ENCODE assay signal across 20 cellular contexts in the genomic region with DNA sequence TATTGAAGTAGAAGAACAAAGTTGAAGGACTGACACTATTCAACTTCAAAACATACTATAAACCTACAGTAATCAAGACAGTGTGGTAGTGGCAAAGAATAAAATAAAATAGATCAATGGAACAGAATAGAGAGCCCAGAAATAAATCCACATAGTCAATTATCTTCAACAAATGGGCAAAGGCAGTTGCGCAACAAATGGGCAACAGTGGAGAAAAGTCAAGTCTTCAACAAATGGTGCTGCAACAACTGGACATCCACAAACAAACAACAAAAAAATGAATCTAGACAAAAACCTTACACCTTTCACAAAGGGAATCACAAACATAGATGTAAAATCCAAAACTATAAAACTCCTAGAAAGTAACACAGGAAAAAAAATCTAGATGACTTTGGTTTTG. TPM values are rescaled to one million over a fixed set of nuclear protein-coding genes. Genes with fewer than 3 reads are reported as not detected.
DNase-seq lines count a peak whose midpoint lies in the region; ATAC-seq, FAIRE-seq and TF ChIP-seq lines count a peak whose summit lies in the region.
"Had no signal": no experiment of that assay in that cellular context is flagged by ENCODE, and none has a peak within 500 bp of the region (broad histone marks: within the 10 kb centered on the region; RNA-seq: fewer than 3 reads in every experiment).

No MANE protein-coding gene starts in this region.

- no peak for TF ChIP-seq RAD21 in A549 (conservative IDR thresholded peaks at IDR 0.05 in 1 of 2, IDR thresholded peaks at IDR 0.05 in 1 of 2)
- TF ChIP-seq RAD21 in IMR-90 (IDR thresholded peaks at IDR 0.05; ENCODE audit: low read length): no peak
- no peak for TF ChIP-seq RAD21 in H1 (IDR thresholded peaks at IDR 0.05 in 1 of 2, conservative IDR thresholded peaks at IDR 0.05 in 1 of 2; ENCODE audit: low read depth in 2 of 2, low read length in 2 of 2)

- H4K20me1 ChIP-seq in IMR-90 (ENCODE audit: insufficient read depth, low read length): no peaks in the 10 kb centered on the region
- no peaks in the 10 kb centered on the region for H4K20me1 ChIP-seq in H1 (replicated peaks in 1 of 2; ENCODE audit: control insufficient read depth in 1 of 2, insufficient read depth in 2 of 2, low read length in 2 of 2)

- H3K9ac ChIP-seq in IMR-90 (ENCODE audit: low read depth, low read length): no peak overlapping the region
- H3K9ac ChIP-seq in H1 (replicated peaks in 1 of 4; ENCODE audit: extremely low read depth in 1 of 4, low read depth in 3 of 4, low read length in 3 of 4): no peak overlapping the region

- H2BK20ac ChIP-seq in IMR-90 (ENCODE audit: low read depth, low read length) (no peak overlapping the region), H1 (ENCODE audit: low read length) (no peak overlapping the region)

- H2AK5ac ChIP-seq in IMR-90 (ENCODE audit: low read depth, low read length) (no peak overlapping the region), H1 (ENCODE audit: low read depth, low read length) (no peak overlapping the region)

- H2BK12ac ChIP-seq in H1 (ENCODE audit: low read depth, low read length): no peak overlapping the region

- H3K23ac ChIP-seq in IMR-90 (ENCODE audit: low read depth, low read length) (no peak overlapping the region), H1 (ENCODE audit: insufficient read length) (no peak overlapping the region)

- no peak overlapping the region for H2AFZ ChIP-seq in IMR-90 (replicated peaks; ENCODE audit: low read length, poor library complexity)
- H2AFZ ChIP-seq in H1 (ENCODE audit: low read length): no peak overlapping the region
- H2AFZ ChIP-seq: GM23338 had no signal

- H3K18ac ChIP-seq in IMR-90 (ENCODE audit: low read depth, low read length) (no peak overlapping the region), H1 (ENCODE audit: extremely low read depth, low read length) (no peak overlapping the region)

- H3K4me1 Mint-ChIP-seq in activated T-helper 1 cell treated with anti-CD3 and anti-CD28 coated beads, Interleukin-12 subunit alpha, Interleukin-12 subunit beta, Interleukin-2, Interleukin-4 antibody, amounts not matched to agents 30 ng/mL and 10 ng/mL and 1 ng/mL, durations not matched to agents 14 hours and 24 hours and 36 hours (ENCODE audit: low read depth): no peaks in the 10 kb centered on the region
- H3K4me1 Mint-ChIP-seq: GM23338 had no signal

- H3K4me3 Mint-ChIP-seq in activated T-helper 1 cell treated with anti-CD3 and anti-CD28 coated beads, Interleukin-12 subunit alpha, Interleukin-12 subunit beta, Interleukin-2, Interleukin-4 antibody, amounts not matched to agents 30 ng/mL and 10 ng/mL and 1 ng/mL, durations not matched to agents 14 hours and 24 hours and 36 hours: no peak overlapping the region
- H3K4me3 Mint-ChIP-seq: CD4-positive, alpha-beta T cell; GM23338 had no signal

- POLR2A ChIA-PET in A549 (lab: Yijun Ruan, JAX): no interaction called here
- POLR2A ChIA-PET in IMR-90 (lab: Charles Lee; ENCODE audit: unreplicated experiment): no interaction called here
- POLR2A ChIA-PET in H1 (lab: Charles Lee; ENCODE audit: partially characterized antibody): no interaction called here

- intact Hi-C loops in IMR-90 (cut with micrococcal nuclease): no loop called here
- intact Hi-C loops in activated T-helper 1 cell treated with anti-CD3 and anti-CD28 coated beads, Interleukin-12 subunit alpha, Interleukin-12 subunit beta, Interleukin-2, Interleukin-4 antibody, amounts not matched to agents 30 ng/mL and 10 ng/mL and 1 ng/mL, durations not matched to agents 14 hours and 24 hours and 36 hours (cut with micrococcal nuclease): no loop called here

- no peak for DNase-seq in A549 (ENCODE audit: low read depth in 1 of 2, low spot score in 1 of 2)
- no peak for DNase-seq in D721Med (ENCODE audit: insufficient read length, low spot score)
- DNase-seq in IMR-90: no peak
- no peak for DNase-seq in H1 (ENCODE audit: low read depth in 1 of 2, low spot score in 2 of 2)
- no peak for DNase-seq in activated T-helper 1 cell treated with anti-CD3 and anti-CD28 coated beads, Interleukin-12 subunit alpha, Interleukin-12 subunit beta, Interleukin-2, Interleukin-4 antibody, amounts not matched to agents 30 ng/mL and 10 ng/mL and 1 ng/mL, durations not matched to agents 14 hours and 24 hours and 36 hours (ENCODE audit: low spot score)
- DNase-seq in NCI-H2029 treated with DMSO at 0.1 percent for 48 hours (lab: John Stamatoyannopoulos, UW): no peak
- DNase-seq: AML-193; Caco-2; CD4-positive, alpha-beta T cell; DMS153; DMS79; GDM1; H7; KG1 had no signal

- H3K9me3 ChIP-seq in A549 (no peaks in the 10 kb centered on the region), IMR-90 (ENCODE audit: control insufficient read depth, insufficient read depth, low read length) (0 out of 2 replicates have a peak, but pooled peaks cover 5% of the 10 kb centered on the region), H1 (ENCODE audit: insufficient read depth in 2 of 2, low read depth in 1 of 2, low read length in 1 of 2) (peaks cover 0 to 3% of the 10 kb centered on the region in 2 experiments; a peak in 1 of 4 replicates)

- TF ChIP-seq POLR2A in A549 (IDR thresholded peaks at IDR 0.05; ENCODE audit: low read length) (no peak), IMR-90 (IDR thresholded peaks at IDR 0.05; ENCODE audit: low read depth, low read length) (no peak), H1 (IDR thresholded peaks at IDR 0.05; ENCODE audit: control extremely low read depth in 1 of 2, low read depth in 2 of 2, low read length in 2 of 2) (no peak)

- FAIRE-seq in A549 (lab: Jason Lieb, UNC) (no peak), D721Med (lab: Jason Lieb, UNC) (peak; percentile 84), H1 (lab: Jason Lieb, UNC) (no peak)
- FAIRE-seq: A204.1, GM12892, GM18507 had no signal

- H2BK15ac ChIP-seq in IMR-90 (ENCODE audit: low read depth, low read length): no peak overlapping the region
- no peak overlapping the region for H2BK15ac ChIP-seq in H1 (ENCODE audit: low read length)

- H3K27me3 Mint-ChIP-seq in activated T-helper 1 cell treated with anti-CD3 and anti-CD28 coated beads, Interleukin-12 subunit alpha, Interleukin-12 subunit beta, Interleukin-2, Interleukin-4 antibody, amounts not matched to agents 30 ng/mL and 10 ng/mL and 1 ng/mL, durations not matched to agents 14 hours and 24 hours and 36 hours (ENCODE audit: insufficient read depth): no peaks in the 10 kb centered on the region
- H3K27me3 Mint-ChIP-seq: CD4-positive, alpha-beta T cell had no signal

- no peak overlapping the region for H3K56ac ChIP-seq in IMR-90 (ENCODE audit: extremely low read depth, insufficient read depth, low read length)
- no peak overlapping the region for H3K56ac ChIP-seq in H1 (replicated peaks; ENCODE audit: insufficient read length, low read depth, low read length)

- no peak overlapping the region for H3K27ac ChIP-seq in A549
- no peak overlapping the region for H3K27ac ChIP-seq in IMR-90 (ENCODE audit: insufficient read depth, low read length)
- H3K27ac ChIP-seq in H1 (ENCODE audit: low read depth, low read length): no peak overlapping the region
- H3K27ac ChIP-seq: C4-2B had no signal

- no peak overlapping the region for H4K91ac ChIP-seq in IMR-90 (ENCODE audit: insufficient read depth, low read depth, low read length)
- H4K91ac ChIP-seq in H1 (replicated peaks; ENCODE audit: insufficient read length, low read length): no peak overlapping the region

- H3K27ac Mint-ChIP-seq in activated T-helper 1 cell treated with anti-CD3 and anti-CD28 coated beads, Interleukin-12 subunit alpha, Interleukin-12 subunit beta, Interleukin-2, Interleukin-4 antibody, amounts not matched to agents 30 ng/mL and 10 ng/mL and 1 ng/mL, durations not matched to agents 14 hours and 24 hours and 36 hours: no peak overlapping the region
- H3K27ac Mint-ChIP-seq: CD4-positive, alpha-beta T cell; GM23338 had no signal

- no peaks in the 10 kb centered on the region for H3K79me2 ChIP-seq in H1 (ENCODE audit: control insufficient read depth in 1 of 2, insufficient read depth in 2 of 2, low read length in 2 of 2)

- H3K14ac ChIP-seq in IMR-90 (replicated peaks; ENCODE audit: low read depth, low read length): no peak overlapping the region
- no peak overlapping the region for H3K14ac ChIP-seq in H1 (ENCODE audit: insufficient read length)

- H3K4me3 ChIP-seq in A549 (no peak overlapping the region), IMR-90 (ENCODE audit: insufficient read depth, low read depth, low read length) (no peak overlapping the region), H1 (ENCODE audit: extremely low read depth in 1 of 4, insufficient read depth in 2 of 4, low read depth in 3 of 4, low read length in 4 of 4) (no peak overlapping the region)
- H3K4me3 ChIP-seq: GM23338 had no signal

- H3K79me1 ChIP-seq in IMR-90 (ENCODE audit: low read depth in 1 of 2, low read length in 2 of 2) (no peaks in the 10 kb centered on the region), H1 (ENCODE audit: low read depth, low read length) (no peaks in the 10 kb centered on the region)

- dilution Hi-C loops in IMR-90 (cut with HindIII; ENCODE audit: low sequenced_read_pairs, unreplicated experiment): no loop called here

- H3K36me3 Mint-ChIP-seq in activated T-helper 1 cell treated with anti-CD3 and anti-CD28 coated beads, Interleukin-12 subunit alpha, Interleukin-12 subunit beta, Interleukin-2, Interleukin-4 antibody, amounts not matched to agents 30 ng/mL and 10 ng/mL and 1 ng/mL, durations not matched to agents 14 hours and 24 hours and 36 hours (ENCODE audit: low read depth): peaks cover 39% of the 10 kb centered on the region

- TF ChIP-seq EP300 in A549 (IDR thresholded peaks at IDR 0.05): no peak
- TF ChIP-seq EP300 in H1 (IDR thresholded peaks at IDR 0.05; ENCODE audit: borderline replicate concordance in 1 of 2, low read depth in 2 of 2, low read length in 2 of 2): no peak

- H4K5ac ChIP-seq in IMR-90 (ENCODE audit: low read depth, low read length): no peak overlapping the region
- no peak overlapping the region for H4K5ac ChIP-seq in H1 (ENCODE audit: insufficient read length, low read depth, low read length)

- in situ Hi-C loops in IMR-90 (cut with MboI; ENCODE audit: low sequenced_read_pairs): no loop called here

- H3K9me3 Mint-ChIP-seq in activated T-helper 1 cell treated with anti-CD3 and anti-CD28 coated beads, Interleukin-12 subunit alpha, Interleukin-12 subunit beta, Interleukin-2, Interleukin-4 antibody, amounts not matched to agents 30 ng/mL and 10 ng/mL and 1 ng/mL, durations not matched to agents 14 hours and 24 hours and 36 hours: peaks cover 21% of the 10 kb centered on the region

- H4K8ac ChIP-seq in IMR-90 (ENCODE audit: low read depth in 2 of 2, low read length in 2 of 2) (no peak overlapping the region), H1 (ENCODE audit: extremely low read depth, insufficient read depth, low read length) (no peak overlapping the region)

- no peak overlapping the region for H3K4me2 ChIP-seq in A549
- no peak overlapping the region for H3K4me2 ChIP-seq in IMR-90 (ENCODE audit: low read depth, low read length)
- H3K4me2 ChIP-seq in H1 (ENCODE audit: insufficient read depth in 1 of 2, low read depth in 2 of 2, low read length in 2 of 2): no peak overlapping the region
- H3K4me2 ChIP-seq: GM23338 had no signal

- ATAC-seq in A549 (no peak), IMR-90 (ENCODE audit: low read depth) (no peak)
- ATAC-seq: GM23338, HCT116 had no signal

- no peak overlapping the region for H2BK120ac ChIP-seq in IMR-90 (ENCODE audit: low read depth, low read length)
- H2BK120ac ChIP-seq in H1 (replicated peaks; ENCODE audit: low read depth, low read length): no peak overlapping the region

- H3K27me3 ChIP-seq in IMR-90 (ENCODE audit: control insufficient read depth, insufficient read depth, low read length) (no peaks in the 10 kb centered on the region), H1 (replicated peaks in 1 of 4; ENCODE audit: control insufficient read depth in 3 of 4, extremely low read depth in 1 of 4, insufficient read depth in 3 of 4, low read length in 3 of 4) (no peaks in the 10 kb centered on the region)

- H2BK5ac ChIP-seq in IMR-90 (ENCODE audit: low read depth, low read length, poor library complexity, severe bottlenecking) (no peak overlapping the region), H1 (ENCODE audit: low read depth, low read length) (no peak overlapping the region)

- TF ChIP-seq CTCF in A549 (IDR thresholded peaks at IDR 0.05) (no peak), D721Med (IDR thresholded peaks at IDR 0.05; ENCODE audit: insufficient read depth, missing control alignments) (no peak), IMR-90 (conservative IDR thresholded peaks at IDR 0.05; ENCODE audit: low read depth, low read length) (no peak), H1 (IDR thresholded peaks at IDR 0.05; ENCODE audit: control extremely low read depth in 1 of 3, insufficient read depth in 1 of 3, low read depth in 1 of 3, low read length in 3 of 3) (no peak)

- H3K4ac ChIP-seq in IMR-90 (ENCODE audit: low read depth, low read length) (no peak overlapping the region), H1 (replicated peaks; ENCODE audit: insufficient read length, low read depth, low read length) (no peak overlapping the region)

- H3K4me1 ChIP-seq in A549 (no peaks in the 10 kb centered on the region), IMR-90 (ENCODE audit: control insufficient read depth, insufficient read depth, low read length) (no peaks in the 10 kb centered on the region), H1 (replicated peaks in 1 of 4; ENCODE audit: control insufficient read depth in 3 of 4, insufficient read depth in 4 of 4, low read length in 3 of 4) (no peaks in the 10 kb centered on the region)
- H3K4me1 ChIP-seq: Caco-2 had no signal

- no peaks in the 10 kb centered on the region for H3K23me2 ChIP-seq in H1 (ENCODE audit: low read depth, low read length)

- CTCF ChIA-PET in A549 (lab: Yijun Ruan, JAX) (no interaction called here), IMR-90 (lab: Yijun Ruan, JAX) (no interaction called here), H1 (lab: Charles Lee; ENCODE audit: partially characterized antibody) (interaction anchor here (1.4 kb wide), 1 partner anchor 65 kb away, joined by 5 read pairs; no protein-coding TSS in a partner anchor)

- H3K9me1 ChIP-seq in IMR-90 (ENCODE audit: insufficient read depth, low read length): no peaks in the 10 kb centered on the region

- 94% methylated on average over 1 of the region's 1 CpG for WGBS in A549 (ENCODE audit: missing lambda C conversion rate)
- WGBS in IMR-90 (ENCODE audit: extremely low coverage in 2 of 2, insufficient read length in 1 of 2), 2 experiments: 100% methylated on average over 1 of the region's 1 CpG; no CpG with 5 or more reads in 1 of the 2 experiments
- 97% methylated on average over 1 of the region's 1 CpG; no CpG with 5 or more reads in 1 of the 2 experiments for WGBS in H1 (ENCODE audit: extremely low coverage in 1 of 2, insufficient coverage in 1 of 2, insufficient read length in 1 of 2, insufficient replicate concordance in 2 of 2, low coverage in 1 of 2, low lambda C conversion rate in 2 of 2, missing lambda C conversion rate in 1 of 2), 2 experiments

- BruUV-seq in IMR-90 (replicated peaks; lab: Mats Ljungman, UMichigan): no TSS peak

- no peaks in the 10 kb centered on the region for H3K36me3 ChIP-seq in IMR-90 (ENCODE audit: control insufficient read depth, insufficient read depth, low read length)
- H3K36me3 ChIP-seq in H1 (ENCODE audit: control insufficient read depth in 2 of 4, insufficient read depth in 4 of 4, low read length in 3 of 4): peaks cover 0 to 23% (median 11%) of the 10 kb centered on the region in 4 experiments; a peak in 4 of 8 replicates

- no peak overlapping the region for H2AK9ac ChIP-seq in IMR-90 (replicated peaks; ENCODE audit: low read depth, low read length, poor library complexity)

RNA-seq across cellular contexts. Expression of a gene that starts 38.4 kb away (rescaled TPM):
- 0.18 and 0.20 TPM in 2 replicates for polyA plus RNA-seq in A549 (2011; rRNA removed)
- polyA plus RNA-seq in A549 (2012; cell fraction: cytosol; rRNA removed): 0.04 and 0.08 TPM in 2 replicates
- polyA plus RNA-seq in A549 (2012; cell fraction: nucleus; rRNA removed): not detected in 2 replicates
- polyA plus RNA-seq in A549 (2017; fragmentation: RNase III; extraction: RNeasy Plus Mini Kit Qiagen cat#74134 plus additional on column Dnase treatment): 0.06 TPM in 1 of 3 replicates, not detected in the others
- not detected in 2 replicates for polyA minus RNA-seq in A549 (2011; rRNA and poly(A)+ RNA removed)
- not detected in 2 replicates for total RNA-seq in IMR-90 (2012; rRNA removed)
- polyA plus RNA-seq in IMR-90 (2012; rRNA removed): not detected in 2 replicates
- 0.05 TPM in 1 of 2 replicates, not detected in the other for polyA plus RNA-seq in IMR-90 (2012; cell fraction: cytosol; rRNA removed)
- polyA plus RNA-seq in IMR-90 (2012; cell fraction: nucleus; rRNA removed; ENCODE audit: low replicate concordance): not detected in 2 replicates
- 1.5 and 2.7 TPM in 2 replicates for total RNA-seq in H1 (2021; fragmentation: NEBNext Ultra II Directional; extraction: Animal tissue kit (Norgen Biotek cat#: 25700))
- polyA plus RNA-seq in H1 (2011; rRNA removed): 1.1 and 1.8 TPM in 2 replicates
- 0.92 TPM for polyA plus RNA-seq in H1 (2011; cell fraction: cytosol; rRNA removed)
- 0.51 TPM for polyA plus RNA-seq in H1 (2011; cell fraction: nucleus; rRNA removed)
- polyA plus RNA-seq in H1 (2012, experiment 1 of 2): 0.74 to 2.0 TPM (median 1.5 TPM) in 4 replicates
- 2.5 TPM for polyA plus RNA-seq in H1 (2012, experiment 2 of 2)
- 1.9 TPM for polyA plus RNA-seq in H1 (2013, experiment 1 of 2)
- polyA plus RNA-seq in H1 (2013, experiment 2 of 2): 1.7 TPM
- polyA minus RNA-seq in H1 (2011; rRNA and poly(A)+ RNA removed): 0.59 and 0.73 TPM in 2 replicates
- not detected for polyA minus RNA-seq in H1 (2011; cell fraction: cytosol; rRNA and poly(A)+ RNA removed)
- 0.40 TPM for polyA minus RNA-seq in H1 (2011; cell fraction: nucleus; rRNA and poly(A)+ RNA removed)
- total RNA-seq in activated T-helper 1 cell treated with anti-CD3 and anti-CD28 coated beads, Interleukin-12 subunit alpha, Interleukin-12 subunit beta, Interleukin-2, Interleukin-4 antibody, amounts not matched to agents 30 ng/mL and 10 ng/mL and 1 ng/mL, durations not matched to agents 14 hours and 24 hours and 36 hours: not detected in 2 replicates
- total RNA-seq: Caco-2; CD4-positive, alpha-beta T cell had no signal

RNA-seq across cellular contexts. Expression of a gene that starts 47.1 kb away (rescaled TPM):
- polyA plus RNA-seq in A549 (2011; rRNA removed) (10.9 and 14.7 TPM in 2 replicates), A549 (2017; fragmentation: RNase III; extraction: RNeasy Plus Mini Kit Qiagen cat#74134 plus additional on column Dnase treatment) (7.9 to 9.0 TPM (median 8.3 TPM) in 3 replicates), IMR-90 (2012; rRNA removed) (1.5 and 2.3 TPM in 2 replicates), H1 (2011; rRNA removed) (3.9 and 5.6 TPM in 2 replicates)
- 3.4 TPM in 2 replicates for polyA plus RNA-seq in A549 (2012; cell fraction: cytosol; rRNA removed)
- 1.9 and 3.1 TPM in 2 replicates for polyA plus RNA-seq in A549 (2012; cell fraction: nucleus; rRNA removed)
- polyA minus RNA-seq in A549 (2011; rRNA and poly(A)+ RNA removed): 3.8 and 4.4 TPM in 2 replicates
- 3.9 and 5.8 TPM in 2 replicates for total RNA-seq in IMR-90 (2012; rRNA removed)
- polyA plus RNA-seq in IMR-90 (2012; cell fraction: cytosol; rRNA removed): 0.20 and 0.36 TPM in 2 replicates
- 0.10 and 1.0 TPM in 2 replicates for polyA plus RNA-seq in IMR-90 (2012; cell fraction: nucleus; rRNA removed; ENCODE audit: low replicate concordance)
- 12.4 and 12.6 TPM in 2 replicates for total RNA-seq in H1 (2021; fragmentation: NEBNext Ultra II Directional; extraction: Animal tissue kit (Norgen Biotek cat#: 25700))
- polyA plus RNA-seq in H1 (2011; cell fraction: cytosol; rRNA removed): 5.9 TPM
- polyA plus RNA-seq in H1 (2011; cell fraction: nucleus; rRNA removed): 3.6 TPM
- 4.9 to 9.5 TPM (median 5.2 TPM) in 4 replicates for polyA plus RNA-seq in H1 (2012, experiment 1 of 2)
- polyA plus RNA-seq in H1 (2012, experiment 2 of 2): 0.66 TPM
- 7.5 TPM for polyA plus RNA-seq in H1 (2013, experiment 1 of 2)
- 7.2 TPM for polyA plus RNA-seq in H1 (2013, experiment 2 of 2)
- polyA minus RNA-seq in H1 (2011; rRNA and poly(A)+ RNA removed): 6.1 and 9.7 TPM in 2 replicates
- polyA minus RNA-seq in H1 (2011; cell fraction: cytosol; rRNA and poly(A)+ RNA removed): 3.2 TPM
- polyA minus RNA-seq in H1 (2011; cell fraction: nucleus; rRNA and poly(A)+ RNA removed): 15.1 TPM
- 11.7 and 12.1 TPM in 2 replicates for total RNA-seq in activated T-helper 1 cell treated with anti-CD3 and anti-CD28 coated beads, Interleukin-12 subunit alpha, Interleukin-12 subunit beta, Interleukin-2, Interleukin-4 antibody, amounts not matched to agents 30 ng/mL and 10 ng/mL and 1 ng/mL, durations not matched to agents 14 hours and 24 hours and 36 hours
